In the genomic region with DNA sequence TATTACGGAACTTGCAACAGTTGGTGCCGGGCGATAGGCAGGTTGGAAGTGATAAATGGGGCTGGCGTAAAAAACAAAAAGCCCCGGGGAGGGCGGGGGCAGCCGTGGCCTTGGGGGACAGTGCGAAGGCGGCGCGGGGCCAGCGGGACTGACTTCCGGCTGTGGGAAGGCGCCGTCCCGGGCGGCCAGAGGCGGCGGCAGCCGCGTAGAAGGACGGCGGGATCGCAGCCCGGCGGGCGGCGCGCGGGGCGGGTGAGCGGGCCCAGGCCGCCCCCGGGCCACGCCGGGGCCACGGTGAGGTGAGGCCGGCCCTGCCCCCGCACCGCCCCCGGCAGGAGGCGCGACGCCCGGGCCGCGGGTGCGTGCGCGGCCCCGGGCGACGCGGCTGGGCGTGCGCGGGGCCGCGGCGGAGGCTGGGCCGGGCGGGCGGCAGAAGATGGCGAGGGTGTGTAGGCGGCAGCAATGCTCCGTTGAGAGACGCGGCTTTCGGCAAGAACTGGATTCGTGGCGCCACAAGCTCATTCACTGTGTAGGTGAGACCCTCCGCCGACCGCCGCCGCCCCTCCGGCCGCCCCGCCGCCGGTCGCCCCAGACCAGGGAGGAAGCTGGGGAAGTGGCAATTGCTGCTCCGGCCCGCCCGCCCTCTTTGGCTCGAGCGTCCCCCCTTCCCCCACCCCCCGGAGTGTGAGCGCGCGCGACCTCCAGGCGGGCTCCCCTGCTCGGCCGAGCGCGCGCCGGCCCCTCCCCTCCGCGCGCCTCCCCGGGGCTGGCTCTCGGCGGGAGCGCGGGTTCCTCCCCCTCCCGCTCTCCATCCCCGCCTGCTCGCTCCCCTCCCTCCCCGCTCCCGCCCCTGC, we compare ENCODE assay signal across 8 cellular contexts. TPM values are rescaled to one million over a fixed set of nuclear protein-coding genes. Genes with fewer than 3 reads are reported as not detected.
DNase-seq lines count a peak whose midpoint lies in the region; ATAC-seq and TF ChIP-seq lines count a peak whose summit lies in the region.

LCOR (plus strand) TSS at position 432 of the 854 bp plus-strand sequence. CDS start 116,760 bp downstream, outside the sequence.

- H3K9me3 ChIP-seq in naive thymus-derived CD4-positive, alpha-beta T cell (ENCODE audit: control insufficient read depth in 2 of 3, low read length in 3 of 3): no peaks in the 10 kb centered on the region

- peaks cover 53% of the 10 kb centered on the region for H3K4me1 Mint-ChIP-seq in activated T-helper 1 cell treated with anti-CD3 and anti-CD28 coated beads, Interleukin-12 subunit alpha, Interleukin-12 subunit beta, Interleukin-2, Interleukin-4 antibody, amounts not matched to agents 30 ng/mL and 10 ng/mL and 1 ng/mL, durations not matched to agents 14 hours and 24 hours and 36 hours (ENCODE audit: low read depth)
- H3K4me1 Mint-ChIP-seq in naive thymus-derived CD4-positive, alpha-beta T cell: peaks cover 36 to 57% (median 51%) of the 10 kb centered on the region in 7 donors
- peaks cover 54% of the 10 kb centered on the region for H3K4me1 Mint-ChIP-seq in stimulated activated memory B cell treated with anti-CD40 and anti-IgM and Interleukin-4, amounts not matched to agents 10 μg/mL and 1 μg/mL and 100 μg/mL, for 72 hours

- no peak for TF ChIP-seq RAD21 in Ishikawa (IDR thresholded peaks at IDR 0.05; ENCODE audit: low read depth)

- H3K27ac Mint-ChIP-seq in activated T-helper 1 cell treated with anti-CD3 and anti-CD28 coated beads, Interleukin-12 subunit alpha, Interleukin-12 subunit beta, Interleukin-2, Interleukin-4 antibody, amounts not matched to agents 30 ng/mL and 10 ng/mL and 1 ng/mL, durations not matched to agents 14 hours and 24 hours and 36 hours: peak within 1 kb of the TSS; percentile 96
- H3K27ac Mint-ChIP-seq in naive thymus-derived CD4-positive, alpha-beta T cell: peak within 1 kb of the TSS; percentile 88 to 99 (median 94)
- H3K27ac Mint-ChIP-seq in stimulated activated memory B cell treated with anti-CD40 and anti-IgM and Interleukin-4, amounts not matched to agents 10 μg/mL and 1 μg/mL and 100 μg/mL, for 72 hours: peak within 1 kb of the TSS; percentile 97

- peak within 1 kb of the TSS; percentile 65 for H3K4me3 ChIP-seq in naive thymus-derived CD4-positive, alpha-beta T cell (ENCODE audit: low read length)

- no peak for TF ChIP-seq EP300 in Ishikawa (IDR thresholded peaks at IDR 0.05; ENCODE audit: borderline replicate concordance)

- H3K27me3 ChIP-seq in naive thymus-derived CD4-positive, alpha-beta T cell (ENCODE audit: control insufficient read depth in 2 of 2, insufficient read depth in 2 of 2, low read length in 2 of 2): no peaks in the 10 kb centered on the region

- peak; percentile 69 for ATAC-seq in GM21528 (IDR thresholded peaks at IDR 0.05; ENCODE audit: low FRiP score, unreplicated experiment)
- ATAC-seq in naive thymus-derived CD4-positive, alpha-beta T cell: peak; percentile 85
- ATAC-seq in stimulated activated memory B cell treated with anti-CD40 and anti-IgM and Interleukin-4, amounts not matched to agents 10 μg/mL and 1 μg/mL and 100 μg/mL, for 72 hours: peak; percentile 89

- DNase-seq in DMS153 (lab: John Stamatoyannopoulos, UW) (peak; percentile 66), RPMI8226 (peak; percentile 86), fibroblast of gingiva (ENCODE audit: low read depth) (peak; percentile 90)
- DNase-seq in activated T-helper 1 cell treated with anti-CD3 and anti-CD28 coated beads, Interleukin-12 subunit alpha, Interleukin-12 subunit beta, Interleukin-2, Interleukin-4 antibody, amounts not matched to agents 30 ng/mL and 10 ng/mL and 1 ng/mL, durations not matched to agents 14 hours and 24 hours and 36 hours (ENCODE audit: low spot score): peak; percentile 76
- peak; percentile 75 to 88 (median 84) for DNase-seq in naive thymus-derived CD4-positive, alpha-beta T cell

- peaks cover 25 to 26% of the 10 kb centered on the region in 2 donors for H3K4me1 ChIP-seq in naive thymus-derived CD4-positive, alpha-beta T cell (ENCODE audit: control insufficient read depth in 2 of 2, insufficient read depth in 2 of 2, low read length in 2 of 2)

- H3K27me3 Mint-ChIP-seq in activated T-helper 1 cell treated with anti-CD3 and anti-CD28 coated beads, Interleukin-12 subunit alpha, Interleukin-12 subunit beta, Interleukin-2, Interleukin-4 antibody, amounts not matched to agents 30 ng/mL and 10 ng/mL and 1 ng/mL, durations not matched to agents 14 hours and 24 hours and 36 hours (ENCODE audit: insufficient read depth): peaks cover 2% of the 10 kb centered on the region
- peaks cover 0 to 8% (median 0%) of the 10 kb centered on the region in 5 donors for H3K27me3 Mint-ChIP-seq in naive thymus-derived CD4-positive, alpha-beta T cell
- no peaks in the 10 kb centered on the region for H3K27me3 Mint-ChIP-seq in stimulated activated memory B cell treated with anti-CD40 and anti-IgM and Interleukin-4, amounts not matched to agents 10 μg/mL and 1 μg/mL and 100 μg/mL, for 72 hours

- H3K27ac ChIP-seq in naive thymus-derived CD4-positive, alpha-beta T cell (ENCODE audit: low read depth, low read length): peak within 1 kb of the TSS; percentile 88

- H3K9me3 Mint-ChIP-seq in activated T-helper 1 cell treated with anti-CD3 and anti-CD28 coated beads, Interleukin-12 subunit alpha, Interleukin-12 subunit beta, Interleukin-2, Interleukin-4 antibody, amounts not matched to agents 30 ng/mL and 10 ng/mL and 1 ng/mL, durations not matched to agents 14 hours and 24 hours and 36 hours: no peaks in the 10 kb centered on the region
- no peaks in the 10 kb centered on the region for H3K9me3 Mint-ChIP-seq in naive thymus-derived CD4-positive, alpha-beta T cell
- H3K9me3 Mint-ChIP-seq in stimulated activated memory B cell treated with anti-CD40 and anti-IgM and Interleukin-4, amounts not matched to agents 10 μg/mL and 1 μg/mL and 100 μg/mL, for 72 hours: no peaks in the 10 kb centered on the region

- peaks cover 8% of the 10 kb centered on the region for H3K36me3 Mint-ChIP-seq in activated T-helper 1 cell treated with anti-CD3 and anti-CD28 coated beads, Interleukin-12 subunit alpha, Interleukin-12 subunit beta, Interleukin-2, Interleukin-4 antibody, amounts not matched to agents 30 ng/mL and 10 ng/mL and 1 ng/mL, durations not matched to agents 14 hours and 24 hours and 36 hours (ENCODE audit: low read depth)
- peaks cover 0 to 13% (median 0%) of the 10 kb centered on the region in 5 donors for H3K36me3 Mint-ChIP-seq in naive thymus-derived CD4-positive, alpha-beta T cell
- peaks cover 5% of the 10 kb centered on the region for H3K36me3 Mint-ChIP-seq in stimulated activated memory B cell treated with anti-CD40 and anti-IgM and Interleukin-4, amounts not matched to agents 10 μg/mL and 1 μg/mL and 100 μg/mL, for 72 hours

- intact Hi-C loops in activated T-helper 1 cell treated with anti-CD3 and anti-CD28 coated beads, Interleukin-12 subunit alpha, Interleukin-12 subunit beta, Interleukin-2, Interleukin-4 antibody, amounts not matched to agents 30 ng/mL and 10 ng/mL and 1 ng/mL, durations not matched to agents 14 hours and 24 hours and 36 hours (cut with micrococcal nuclease): loop anchor here (2.0 to 10.0 kb wide), 14 partner anchors 61 to 905 kb away; partner anchors contain the start of genes ARHGAP19, CCNJ, MMS19 and PI4K2A
- intact Hi-C loops in naive thymus-derived CD4-positive, alpha-beta T cell (cut with micrococcal nuclease): loop anchor here (1.0 to 10.0 kb wide), 18 partner anchors 48 to 1615 kb away; partner anchors contain the start of genes CCNJ (in 2 of the 2), MMS19 (in 2 of the 2), UBTD1 (in 2 of the 2) and CC2D2B (in 1 of the 2)

- CTCF ChIA-PET in naive thymus-derived CD4-positive, alpha-beta T cell (lab: Charles Lee): no interaction called here

- H3K36me3 ChIP-seq in naive thymus-derived CD4-positive, alpha-beta T cell (ENCODE audit: control insufficient read depth in 2 of 3, insufficient read depth in 3 of 3, low read length in 3 of 3): peaks cover 0 to 3% (median 0%) of the 10 kb centered on the region in 3 experiments

- H3K4me3 Mint-ChIP-seq in activated T-helper 1 cell treated with anti-CD3 and anti-CD28 coated beads, Interleukin-12 subunit alpha, Interleukin-12 subunit beta, Interleukin-2, Interleukin-4 antibody, amounts not matched to agents 30 ng/mL and 10 ng/mL and 1 ng/mL, durations not matched to agents 14 hours and 24 hours and 36 hours: peak within 1 kb of the TSS; percentile 89
- H3K4me3 Mint-ChIP-seq in naive thymus-derived CD4-positive, alpha-beta T cell: peak within 1 kb of the TSS; percentile 84 to 96 (median 93)
- H3K4me3 Mint-ChIP-seq in stimulated activated memory B cell treated with anti-CD40 and anti-IgM and Interleukin-4, amounts not matched to agents 10 μg/mL and 1 μg/mL and 100 μg/mL, for 72 hours: peak within 1 kb of the TSS; percentile 95

- POLR2A ChIA-PET in naive thymus-derived CD4-positive, alpha-beta T cell (lab: Charles Lee): interaction anchor here (0.5 to 1.1 kb wide), 3 partner anchors 245 to 1138 kb away, joined by 3 to 5 read pairs (median 4); partner anchors contain the start of genes TCTN3 and TM9SF3

TF ChIP-seq in Ishikawa, 13 proteins besides CTCF, POLR2A, EP300 and RAD21:
- 0 out of 2 replicates have a peak, but pooled peaks have one; percentile 9 for TF ChIP-seq NFIC (IDR thresholded peaks at IDR 0.05)
- TF ChIP-seq, protein P1, sequence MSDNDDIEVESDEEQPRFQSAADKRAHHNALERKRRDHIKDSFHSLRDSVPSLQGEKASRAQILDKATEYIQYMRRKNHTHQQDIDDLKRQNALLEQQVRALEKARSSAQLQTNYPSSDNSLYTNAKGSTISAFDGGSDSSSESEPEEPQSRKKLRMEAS (IDR thresholded peaks at IDR 0.05): peak; percentile 24; the same call in 1 of the 2 replicates
- TF ChIP-seq YY1 (IDR thresholded peaks at IDR 0.05; ENCODE audit: low read depth): peak; percentile 88
- TF ChIP-seq FOXM1 (IDR thresholded peaks at IDR 0.05; ENCODE audit: borderline replicate concordance, low read depth): no peak
- peak; percentile 83; the same call in 1 of the 2 replicates for TF ChIP-seq TAF1 (IDR thresholded peaks at IDR 0.05; ENCODE audit: low read depth)
- TF ChIP-seq EGR1 (IDR thresholded peaks at IDR 0.05): peak; percentile 78
- no peak for TF ChIP-seq USF1 (IDR thresholded peaks at IDR 0.05)
- TF ChIP-seq TEAD4 (IDR thresholded peaks at IDR 0.05): 0 out of 2 replicates have a peak, but pooled peaks have one; percentile 1
TF ChIP-seq in Ishikawa: peak in this region for 6.

RNA-seq across cellular contexts. Expression of gene LCOR, which starts in this region (rescaled TPM):
- total RNA-seq in activated T-helper 1 cell treated with anti-CD3 and anti-CD28 coated beads, Interleukin-12 subunit alpha, Interleukin-12 subunit beta, Interleukin-2, Interleukin-4 antibody, amounts not matched to agents 30 ng/mL and 10 ng/mL and 1 ng/mL, durations not matched to agents 14 hours and 24 hours and 36 hours: 26.2 and 31.9 TPM in 2 replicates
- total RNA-seq in naive thymus-derived CD4-positive, alpha-beta T cell: 10 to 100 TPM; 25.3 to 55.9 (median 51.8) TPM
- polyA plus RNA-seq in naive thymus-derived CD4-positive, alpha-beta T cell: 10 to 100 TPM; 26.8 to 27.1 TPM

Comparison
In these comparisons a context has a peak if more than half of its experiments do, and no peak if none do; other contexts are left out.
1. Peak in every context shown above with its lines: DNase-seq, ATAC-seq, H3K4me3 ChIP-seq and H3K27ac ChIP-seq.